19 cellular contexts compared by ENCODE assay signal in the genomic region with DNA sequence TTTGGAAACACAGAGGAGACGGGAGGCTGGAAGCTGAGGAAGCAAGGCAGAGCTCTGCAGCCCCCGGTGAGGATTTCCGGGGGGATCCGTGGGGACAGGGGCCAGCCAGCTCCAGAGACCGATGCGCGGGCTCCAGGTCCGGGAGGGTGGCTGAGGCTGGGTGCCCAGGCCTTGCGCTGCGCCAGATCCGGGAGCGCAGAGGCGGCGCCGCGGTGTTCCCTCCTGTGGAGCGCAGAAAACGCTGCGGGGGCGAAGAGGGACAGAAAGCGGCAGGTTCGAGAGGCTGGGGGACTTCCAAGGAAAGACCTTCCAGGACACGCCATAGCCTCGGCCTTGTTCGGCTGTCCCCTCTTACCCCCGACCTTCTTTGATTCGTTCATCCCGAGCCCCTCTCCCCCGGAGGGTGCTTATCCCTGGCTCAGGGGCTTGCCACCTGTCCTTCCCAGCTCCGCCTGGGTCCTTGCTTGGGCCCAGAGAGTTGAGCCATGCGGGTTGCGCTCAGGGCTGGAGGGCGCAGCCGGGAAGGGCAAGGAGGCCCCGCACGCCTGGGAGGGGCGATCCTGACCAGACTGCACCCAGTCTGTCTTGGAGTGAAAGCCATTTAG. TPM values are rescaled to one million over a fixed set of nuclear protein-coding genes. Genes with fewer than 3 reads are reported as not detected.
A peak's percentile ranks its signal among the peaks of the same experiment; 100 is the strongest.
DNase-seq lines count a peak whose midpoint lies in the region; ATAC-seq lines count a peak whose summit lies in the region.
"Had no signal": no experiment of that assay in that cellular context is flagged by ENCODE, and none has a peak within 500 bp of the region (broad histone marks: within the 10 kb centered on the region; RNA-seq: fewer than 3 reads in every experiment).

No MANE protein-coding gene starts in this region.

- peaks cover 7% of the 10 kb centered on the region for H3K4me1 Mint-ChIP-seq in activated CD4-positive, alpha-beta T cell treated with anti-CD3 and anti-CD28 coated beads for 36 hours
- peaks cover 6 to 10% of the 10 kb centered on the region in 2 donors for H3K4me1 Mint-ChIP-seq in stimulated activated naive B cell treated with anti-CD40 and anti-IgM and Interleukin-4, amounts not matched to agents 10 μg/mL and 1 μg/mL and 100 μg/mL, for 72 hours
- peaks cover 0 to 15% (median under 1%) of the 10 kb centered on the region in 4 donors for H3K4me1 Mint-ChIP-seq in CD4-positive, alpha-beta memory T cell
- H3K4me1 Mint-ChIP-seq: activated naive CD8-positive, alpha-beta T cell treated with anti-CD3 and anti-CD28 coated beads, Interleukin-2, amount 10 ng/mL, durations not matched to agents 7 days and 5 days had no signal

- H3K4me1 ChIP-seq in CD4-positive, alpha-beta memory T cell (ENCODE audit: insufficient read depth, low read length): no peaks in the 10 kb centered on the region

- no peak overlapping the region for H3K4me3 Mint-ChIP-seq in activated CD4-positive, alpha-beta T cell treated with anti-CD3 and anti-CD28 coated beads for 36 hours
- no peak overlapping the region for H3K4me3 Mint-ChIP-seq in stimulated activated naive B cell treated with anti-CD40 and anti-IgM and Interleukin-4, amounts not matched to agents 10 μg/mL and 1 μg/mL and 100 μg/mL, for 72 hours
- H3K4me3 Mint-ChIP-seq in CD4-positive, alpha-beta memory T cell: peak overlapping the region in 1 of 8 donors; percentile 22
- H3K4me3 Mint-ChIP-seq: activated CD8-positive, alpha-beta memory T cell treated with anti-CD3 and anti-CD28 coated beads, Interleukin-2, amount 10 ng/mL, durations not matched to agents 7 days and 5 days; activated naive CD8-positive, alpha-beta T cell treated with anti-CD3 and anti-CD28 coated beads, Interleukin-2, amount 10 ng/mL, durations not matched to agents 7 days and 5 days; dendritic cell treated with granulocyte-macrophage colony-stimulating factor and Interleukin-4, amounts not matched to agents 40 ng/mL and 50 ng/mL, for 4 days had no signal

- H3K27me3 ChIP-seq in layer of hippocampus (ENCODE audit: control insufficient read depth, insufficient read depth, low read length): peaks cover 24% of the 10 kb centered on the region
- H3K27me3 ChIP-seq in CD4-positive, alpha-beta memory T cell (ENCODE audit: insufficient read depth, low read length): peaks cover 4% of the 10 kb centered on the region

- H3K4me3 ChIP-seq in CD4-positive, alpha-beta memory T cell (ENCODE audit: low read length in 2 of 2): no peak overlapping the region
- H3K4me3 ChIP-seq: MG63 had no signal

- H3K9me3 ChIP-seq in CD4-positive, alpha-beta memory T cell (ENCODE audit: control insufficient read depth in 1 of 2, low read length in 2 of 2): no peaks in the 10 kb centered on the region
- H3K9me3 ChIP-seq: MG63, neutrophil, vagina had no signal

- intact Hi-C loops in activated CD4-positive, alpha-beta T cell treated with anti-CD3 and anti-CD28 coated beads for 36 hours (cut with DNase I, micrococcal nuclease): no loop called here
- intact Hi-C loops in CD4-positive, alpha-beta memory T cell (cut with micrococcal nuclease): no loop called here

- H3K36me3 ChIP-seq in CD4-positive, alpha-beta memory T cell (ENCODE audit: insufficient read depth, low read length): no peaks in the 10 kb centered on the region
- H3K36me3 ChIP-seq: MG63, neutrophil, vagina had no signal

- H3K27me3 Mint-ChIP-seq in activated CD4-positive, alpha-beta T cell treated with anti-CD3 and anti-CD28 coated beads for 36 hours: peaks cover 61% of the 10 kb centered on the region
- peaks cover 51 to 79% of the 10 kb centered on the region in 2 donors for H3K27me3 Mint-ChIP-seq in stimulated activated naive B cell treated with anti-CD40 and anti-IgM and Interleukin-4, amounts not matched to agents 10 μg/mL and 1 μg/mL and 100 μg/mL, for 72 hours
- H3K27me3 Mint-ChIP-seq in CD4-positive, alpha-beta memory T cell: peaks cover 37 to 42% of the 10 kb centered on the region in 2 donors

- H3K27ac Mint-ChIP-seq in activated CD4-positive, alpha-beta T cell treated with anti-CD3 and anti-CD28 coated beads for 36 hours: no peak overlapping the region
- H3K27ac Mint-ChIP-seq in stimulated activated naive B cell treated with anti-CD40 and anti-IgM and Interleukin-4, amounts not matched to agents 10 μg/mL and 1 μg/mL and 100 μg/mL, for 72 hours: peak overlapping the region; percentile 2
- H3K27ac Mint-ChIP-seq in CD4-positive, alpha-beta memory T cell: no peak overlapping the region
- H3K27ac Mint-ChIP-seq: activated CD8-positive, alpha-beta memory T cell treated with anti-CD3 and anti-CD28 coated beads, Interleukin-2, amount 10 ng/mL, durations not matched to agents 7 days and 5 days; activated naive CD8-positive, alpha-beta T cell treated with anti-CD3 and anti-CD28 coated beads, Interleukin-2, amount 10 ng/mL, durations not matched to agents 7 days and 5 days; dendritic cell treated with granulocyte-macrophage colony-stimulating factor and Interleukin-4, amounts not matched to agents 40 ng/mL and 50 ng/mL, for 4 days had no signal

- DNase-seq in activated CD4-positive, alpha-beta T cell treated with anti-CD3 and anti-CD28 coated beads for 36 hours: peak; percentile 7
- no peak for DNase-seq in activated CD4-positive, alpha-beta T cell treated with anti-CD3 and anti-CD28 coated beads for 1 hour
- DNase-seq in caudate nucleus (lab: John Stamatoyannopoulos, UW): peak in 23 of 61 donors; percentile 5 to 58 (median 29)
- DNase-seq in stimulated activated naive B cell treated with anti-CD40 and anti-IgM and Interleukin-4, amounts not matched to agents 10 μg/mL and 1 μg/mL and 100 μg/mL, for 72 hours: no peak
- DNase-seq in CD4-positive, alpha-beta memory T cell: no peak
- no peak for DNase-seq in activated CD4-positive, alpha-beta T cell treated with anti-CD3 and anti-CD28 coated beads for 4 hours
- no peak for DNase-seq in activated naive CD4-positive, alpha-beta T cell (lab: John Stamatoyannopoulos, UW)
- DNase-seq: activated CD8-positive, alpha-beta memory T cell treated with anti-CD3 and anti-CD28 coated beads, Interleukin-2, amount 10 ng/mL, durations not matched to agents 7 days and 5 days; DND-41; HCEC 1CT; left colon; MG63; NCI-H446 had no signal

- no peak for ATAC-seq in activated CD4-positive, alpha-beta T cell treated with anti-CD3 and anti-CD28 coated beads for 36 hours
- no peak for ATAC-seq in stimulated activated naive B cell treated with anti-CD40 and anti-IgM and Interleukin-4, amounts not matched to agents 10 μg/mL and 1 μg/mL and 100 μg/mL, for 72 hours (replicated peaks)
- ATAC-seq: activated CD8-positive, alpha-beta memory T cell treated with anti-CD3 and anti-CD28 coated beads, Interleukin-2, amount 10 ng/mL, durations not matched to agents 7 days and 5 days; left colon had no signal

- no peaks in the 10 kb centered on the region for H3K9me3 Mint-ChIP-seq in activated CD4-positive, alpha-beta T cell treated with anti-CD3 and anti-CD28 coated beads for 36 hours (ENCODE audit: low read depth)
- no peaks in the 10 kb centered on the region for H3K9me3 Mint-ChIP-seq in stimulated activated naive B cell treated with anti-CD40 and anti-IgM and Interleukin-4, amounts not matched to agents 10 μg/mL and 1 μg/mL and 100 μg/mL, for 72 hours
- no peaks in the 10 kb centered on the region for H3K9me3 Mint-ChIP-seq in CD4-positive, alpha-beta memory T cell
- H3K9me3 Mint-ChIP-seq: activated naive CD8-positive, alpha-beta T cell treated with anti-CD3 and anti-CD28 coated beads, Interleukin-2, amount 10 ng/mL, durations not matched to agents 7 days and 5 days; dendritic cell treated with granulocyte-macrophage colony-stimulating factor and Interleukin-4, amounts not matched to agents 40 ng/mL and 50 ng/mL, for 4 days had no signal

- CTCF ChIA-PET in activated CD4-positive, alpha-beta T cell treated with anti-CD3 and anti-CD28 coated beads for 36 hours (lab: Charles Lee): interaction anchor here (0.5 kb wide), 1 partner anchor 525 kb away, joined by 4 read pairs; no protein-coding TSS in a partner anchor
- CTCF ChIA-PET in CD4-positive, alpha-beta memory T cell (lab: Charles Lee; ENCODE audit: partially characterized antibody): no interaction called here

- POLR2A ChIA-PET in activated CD4-positive, alpha-beta T cell treated with anti-CD3 and anti-CD28 coated beads for 36 hours (lab: Charles Lee): no interaction called here
- POLR2A ChIA-PET in CD4-positive, alpha-beta memory T cell (lab: Charles Lee; ENCODE audit: partially characterized antibody): no interaction called here

- H3K36me3 Mint-ChIP-seq in activated CD4-positive, alpha-beta T cell treated with anti-CD3 and anti-CD28 coated beads for 36 hours (ENCODE audit: low read depth): no peaks in the 10 kb centered on the region
- H3K36me3 Mint-ChIP-seq in stimulated activated naive B cell treated with anti-CD40 and anti-IgM and Interleukin-4, amounts not matched to agents 10 μg/mL and 1 μg/mL and 100 μg/mL, for 72 hours: no peaks in the 10 kb centered on the region
- no peaks in the 10 kb centered on the region for H3K36me3 Mint-ChIP-seq in CD4-positive, alpha-beta memory T cell
- H3K36me3 Mint-ChIP-seq: activated CD8-positive, alpha-beta memory T cell treated with anti-CD3 and anti-CD28 coated beads, Interleukin-2, amount 10 ng/mL, durations not matched to agents 7 days and 5 days; activated naive CD8-positive, alpha-beta T cell treated with anti-CD3 and anti-CD28 coated beads, Interleukin-2, amount 10 ng/mL, durations not matched to agents 7 days and 5 days had no signal

- H3K27ac ChIP-seq in caudate nucleus (ENCODE audit: low read depth, low read length): peak overlapping the region; percentile 82
- peak overlapping the region; percentile 18 for H3K27ac ChIP-seq in layer of hippocampus (ENCODE audit: low read depth, low read length)
- H3K27ac ChIP-seq in CD4-positive, alpha-beta memory T cell (ENCODE audit: low read depth, low read length): no peak overlapping the region
- H3K27ac ChIP-seq: neutrophil, vagina had no signal

RNA-seq across cellular contexts. Expression of a gene that starts 0.7 kb away (rescaled TPM):
- under 1 TPM in 1 of 2 experiments, not detected in 1; 0.02 TPM for total RNA-seq in activated CD4-positive, alpha-beta T cell treated with anti-CD3 and anti-CD28 coated beads for 36 hours
- not detected for total RNA-seq in CD4-positive, alpha-beta memory T cell
- polyA plus RNA-seq in CD4-positive, alpha-beta memory T cell: not detected
- total RNA-seq: activated naive CD8-positive, alpha-beta T cell treated with anti-CD3 and anti-CD28 coated beads, Interleukin-2, amount 10 ng/mL, durations not matched to agents 7 days and 5 days; fibroblast of villous mesenchyme had no signal
